Comparison of ENCODE assay signal across 8 cellular contexts in genomic region chr3:68878322-68878721, GRCh38. TPM values are rescaled to one million over a fixed set of nuclear protein-coding genes. Genes with fewer than 3 reads are reported as not detected.
DNase-seq lines count a peak whose midpoint lies in the region; ATAC-seq and TF ChIP-seq lines count a peak whose summit lies in the region.

No MANE protein-coding gene starts in this region.

- no peak overlapping the region for H3K4me3 Mint-ChIP-seq in activated naive CD8-positive, alpha-beta T cell treated with anti-CD3 and anti-CD28 coated beads, Interleukin-2, amount 50 U/mL, for 24 hours

- peaks cover 3% of the 10 kb centered on the region for H3K27me3 ChIP-seq in AG04450 (ENCODE audit: control insufficient read depth, insufficient read depth, low read length)

- TF ChIP-seq CTCF in AG04450 (IDR thresholded peaks at IDR 0.05; ENCODE audit: low read depth, low read length) (peak; percentile 75), GM20000 (IDR thresholded peaks at IDR 0.05; ENCODE audit: extremely low read depth, missing control alignments) (peak; percentile 5)

- CTCF ChIA-PET in AG04450 (lab: Charles Lee) = interaction anchor here (0.6 to 5.7 kb wide), 13 partner anchors 12 to 1939 kb away, joined by 3 to 50 read pairs (median 5); no protein-coding TSS in a partner anchor

- no peak overlapping the region for H3K4me3 ChIP-seq in AG04450 (ENCODE audit: low read depth, low read length)

- no peak overlapping the region for H3K27ac Mint-ChIP-seq in activated naive CD8-positive, alpha-beta T cell treated with anti-CD3 and anti-CD28 coated beads, Interleukin-2, amount 50 U/mL, for 24 hours

- H3K27me3 Mint-ChIP-seq in activated naive CD8-positive, alpha-beta T cell treated with anti-CD3 and anti-CD28 coated beads, Interleukin-2, amount 50 U/mL, for 24 hours = peaks cover 13% of the 10 kb centered on the region

- no peak for ATAC-seq in activated naive CD8-positive, alpha-beta T cell treated with anti-CD3 and anti-CD28 coated beads, Interleukin-2, amount 50 U/mL, for 24 hours
- no peak for ATAC-seq in GM18517 (IDR thresholded peaks at IDR 0.05; ENCODE audit: unreplicated experiment)

- H3K9me3 Mint-ChIP-seq in activated naive CD8-positive, alpha-beta T cell treated with anti-CD3 and anti-CD28 coated beads, Interleukin-2, amount 50 U/mL, for 24 hours = no peaks in the 10 kb centered on the region

- H3K36me3 Mint-ChIP-seq in activated naive CD8-positive, alpha-beta T cell treated with anti-CD3 and anti-CD28 coated beads, Interleukin-2, amount 50 U/mL, for 24 hours (ENCODE audit: low read depth) = no peaks in the 10 kb centered on the region

- POLR2A ChIA-PET in AG04450 (lab: Yijun Ruan, JAX) = no interaction called here

- H3K4me1 Mint-ChIP-seq in activated naive CD8-positive, alpha-beta T cell treated with anti-CD3 and anti-CD28 coated beads, Interleukin-2, amount 50 U/mL, for 24 hours = no peaks in the 10 kb centered on the region

- DNase-seq in AG04450 (ENCODE audit: low read depth, low spot score) (no peak), GM20000 (ENCODE audit: low spot score) (no peak), SK-N-DZ (ENCODE audit: low spot score) (peak; percentile 12), iPS-NIHi7 (ENCODE audit: extremely low spot score) (peak; percentile 27)
- DNase-seq in activated naive CD8-positive, alpha-beta T cell treated with anti-CD3 and anti-CD28 coated beads, Interleukin-2, amount 50 U/mL, for 24 hours = no peak
- DNase-seq in stimulated activated CD4-positive, alpha-beta T cell treated with anti-CD3 and anti-CD28 coated beads, Interleukin-1b, Interleukin-23, amount 100 ng/mL, for 48 hours = no peak
- DNase-seq in activated CD4-positive, alpha-beta T cell treated with anti-CD3 and anti-CD28 coated beads for 1 hour = no peak

- no peaks in the 10 kb centered on the region for H3K9me3 ChIP-seq in AG04450 (ENCODE audit: control insufficient read depth, insufficient read depth, low read length)

- no peak overlapping the region for H3K27ac ChIP-seq in AG04450 (ENCODE audit: low read depth, low read length)

RNA-seq across cellular contexts. Expression of gene TAFA4, which starts 54.0 kb away (rescaled TPM):
- not detected in 2 replicates for polyA plus RNA-seq in AG04450 (2011; rRNA removed)
- not detected in 2 replicates for polyA minus RNA-seq in AG04450 (2011; rRNA and poly(A)+ RNA removed)
- 0.10 TPM in 1 of 2 replicates, not detected in the other for polyA plus RNA-seq in SK-N-DZ (2014; cell fraction: cytosol; rRNA removed)
- polyA plus RNA-seq in SK-N-DZ (2014; cell fraction: nucleus; rRNA removed) = 0.26 TPM in 1 of 2 replicates, not detected in the other

Comparison
In these comparisons a context has a peak if more than half of its experiments do, and no peak if none do; other contexts are left out.
1. DNase-seq: peak in SK-N-DZ (single experiment) and iPS-NIHi7 (single experiment); none in AG04450 (single experiment), GM20000 (single experiment), activated naive CD8-positive, alpha-beta T cell treated with anti-CD3 and anti-CD28 coated beads, Interleukin-2, amount 50 U/mL, for 24 hours (single experiment), stimulated activated CD4-positive, alpha-beta T cell treated with anti-CD3 and anti-CD28 coated beads, Interleukin-1b, Interleukin-23, amount 100 ng/mL, for 48 hours (single experiment) and activated CD4-positive, alpha-beta T cell treated with anti-CD3 and anti-CD28 coated beads for 1 hour (single experiment).